Comparison of ENCODE assay signal across 1 cellular context in the genomic region with DNA sequence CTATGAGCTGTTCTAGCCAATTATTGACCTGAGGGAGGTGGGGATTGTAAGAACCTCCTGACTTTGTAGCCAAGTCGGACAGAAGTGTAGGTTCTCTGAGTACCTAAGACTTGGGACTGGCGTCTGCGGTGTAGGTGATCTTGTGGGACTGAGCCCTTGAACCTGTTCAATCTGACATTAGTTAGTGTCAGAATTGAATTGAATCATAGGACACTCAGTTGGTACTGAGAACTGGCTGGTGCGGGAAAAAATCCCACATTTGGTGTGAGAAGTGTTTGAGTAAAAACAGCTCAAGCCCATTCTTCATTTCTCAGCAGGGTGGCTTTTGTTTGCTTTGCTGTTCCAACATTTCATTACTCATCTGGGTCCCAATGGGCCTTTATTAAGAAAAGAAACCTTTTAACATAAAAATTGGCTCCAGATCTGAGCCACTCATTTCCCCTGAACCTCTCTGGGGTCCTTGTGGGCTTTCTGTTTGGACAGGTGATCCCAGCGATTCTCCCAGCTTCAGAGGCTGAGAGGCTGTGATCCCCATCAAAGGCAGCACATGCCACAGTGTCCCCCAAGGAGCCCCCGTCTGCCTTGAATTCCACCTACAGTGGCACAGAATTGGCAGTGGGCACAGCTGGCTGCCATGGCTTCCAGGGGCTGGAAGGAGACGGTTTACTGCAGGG.
TF ChIP-seq lines count a peak whose summit lies in the region.

No MANE protein-coding gene starts in this region.

TF ChIP-seq in SK-N-SH, 30 proteins besides CTCF, POLR2A, EP300 and RAD21 (continued from another document):
- TF ChIP-seq PBX3 (IDR thresholded peaks at IDR 0.05) = peak; percentile 46
- TF ChIP-seq JUND (IDR thresholded peaks at IDR 0.05) = no peak
- TF ChIP-seq NFIC (IDR thresholded peaks at IDR 0.05; ENCODE audit: borderline replicate concordance) = peak; percentile 43
- no peak for TF ChIP-seq TEAD4 (IDR thresholded peaks at IDR 0.05; ENCODE audit: borderline replicate concordance, insufficient read depth)
